In the genomic region with DNA sequence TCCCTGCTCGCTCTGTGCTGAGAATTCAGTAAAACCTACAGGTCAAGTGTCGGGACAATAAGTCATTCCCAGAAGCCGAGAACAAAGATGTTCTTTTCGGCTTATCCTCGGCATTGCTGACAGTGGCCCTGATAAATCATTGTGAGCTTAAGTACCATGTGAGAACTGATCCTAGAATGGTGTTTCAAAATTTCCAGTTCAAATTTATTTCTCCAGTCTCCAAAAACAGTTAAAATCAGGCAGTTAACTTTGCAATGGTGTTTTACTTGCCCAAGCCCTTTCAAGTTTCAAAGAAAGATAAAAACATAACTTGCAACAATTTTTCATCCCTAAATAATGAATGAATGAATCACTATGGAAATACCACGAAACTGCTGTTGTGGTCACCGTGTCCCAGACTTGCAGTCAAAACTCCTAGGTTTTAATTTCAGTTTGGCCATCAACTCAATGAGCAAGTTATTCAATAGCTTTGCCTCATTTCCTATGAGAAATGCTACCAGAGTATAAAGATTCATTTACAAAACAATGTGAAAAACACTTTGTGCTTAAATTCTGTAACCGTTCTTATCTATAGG, we compare ENCODE assay signal across 10 cellular contexts. TPM values are rescaled to one million over a fixed set of nuclear protein-coding genes. Genes with fewer than 3 reads are reported as not detected.
DNase-seq lines count a peak whose midpoint lies in the region; ATAC-seq and TF ChIP-seq lines count a peak whose summit lies in the region.
"Had no signal": no experiment of that assay in that cellular context is flagged by ENCODE, and none has a peak within 500 bp of the region (broad histone marks: within the 10 kb centered on the region; RNA-seq: fewer than 3 reads in every experiment).

No MANE protein-coding gene starts in this region.

- no peak overlapping the region for H3K9ac ChIP-seq in mammary epithelial cell (ENCODE audit: insufficient read depth, low read length)
- peak overlapping the region; percentile 38 for H3K9ac ChIP-seq in endocrine pancreas (ENCODE audit: control insufficient read depth, insufficient read depth, low read length)

- no peak for TF ChIP-seq POLR2A in breast epithelium (IDR thresholded peaks at IDR 0.05)
- TF ChIP-seq POLR2A in suprapubic skin (IDR thresholded peaks at IDR 0.05), result no peak

- H3K4me1 ChIP-seq in mammary epithelial cell (ENCODE audit: insufficient read depth, low read length), result peaks cover 29% of the 10 kb centered on the region
- H3K4me1 ChIP-seq in breast epithelium, result peaks cover 0 to 5% of the 10 kb centered on the region in 2 donors
- peaks cover 61% of the 10 kb centered on the region for H3K4me1 ChIP-seq in endocrine pancreas (ENCODE audit: control insufficient read depth, insufficient read depth, low read length)
- peaks cover 38% of the 10 kb centered on the region for H3K4me1 ChIP-seq in suprapubic skin

- BruUV-seq in mammary epithelial cell (replicated peaks; lab: Mats Ljungman, UMichigan), result no TSS peak

- H3K9me3 ChIP-seq in mammary epithelial cell (replicated peaks; ENCODE audit: insufficient read depth, low read length) (no peaks in the 10 kb centered on the region), breast epithelium (no peaks in the 10 kb centered on the region), endocrine pancreas (ENCODE audit: control insufficient read depth, low read length) (no peaks in the 10 kb centered on the region), suprapubic skin (no peaks in the 10 kb centered on the region)

- ATAC-seq in GM18858 (IDR thresholded peaks at IDR 0.05; ENCODE audit: unreplicated experiment), result no peak

- H3K27me3 ChIP-seq in mammary epithelial cell (ENCODE audit: insufficient read depth, low read length), result no peaks in the 10 kb centered on the region
- H3K27me3 ChIP-seq in breast epithelium, result no peaks in the 10 kb centered on the region
- no peaks in the 10 kb centered on the region for H3K27me3 ChIP-seq in endocrine pancreas (ENCODE audit: control insufficient read depth, insufficient read depth, low read length)
- H3K27me3 ChIP-seq in suprapubic skin, result no peaks in the 10 kb centered on the region

- peaks cover 92% of the 10 kb centered on the region for H3K79me2 ChIP-seq in mammary epithelial cell (ENCODE audit: insufficient read depth, low read length)

- intact Hi-C loops in mammary epithelial cell (cut with micrococcal nuclease) (no loop called here), breast epithelium (cut with DNase I; ENCODE audit: low total_unique reads) (no loop called here)

- in situ Hi-C loops in mammary epithelial cell (cut with MboI; ENCODE audit: low sequenced_read_pairs in 2 of 2), result no loop called here

- no peak overlapping the region for H3K4me3 ChIP-seq in mammary epithelial cell (replicated peaks in 1 of 3; ENCODE audit: insufficient read depth in 1 of 3, low read depth in 2 of 3, low read length in 3 of 3)
- H3K4me3 ChIP-seq in breast epithelium, result no peak overlapping the region
- H3K4me3 ChIP-seq in endocrine pancreas (ENCODE audit: control insufficient read depth, insufficient read depth, low read length), result peak overlapping the region; percentile 64
- H3K4me3 ChIP-seq in suprapubic skin, result no peak overlapping the region

- dilution Hi-C loops in mammary epithelial cell (cut with HindIII; ENCODE audit: low sequenced_read_pairs), result no loop called here

- CTCF ChIA-PET in mammary epithelial cell (lab: Charles Lee; ENCODE audit: low non-redundant PET), result no interaction called here

- DNase-seq in mammary epithelial cell (peak; percentile 59), breast epithelium (ENCODE audit: low spot score in 2 of 2) (no peak), stromal cell of bone marrow (ENCODE audit: low read depth) (peak; percentile 81), suprapubic skin (ENCODE audit: low spot score in 2 of 2) (no peak)
- DNase-seq: cortex of kidney; NCI-H1105 treated with DMSO at 0.1 percent for 48 hours; NK-92 treated with Interleukin-12 subunit alpha and Interleukin-12 subunit beta, amount 100 ng/mL, for 24 hours; T-helper 9 cell had no signal

- H3K36me3 ChIP-seq in mammary epithelial cell (ENCODE audit: insufficient read depth, low read length) (peaks cover 49% of the 10 kb centered on the region), breast epithelium (no peaks in the 10 kb centered on the region), endocrine pancreas (ENCODE audit: control insufficient read depth, insufficient read depth, low read length) (peaks cover 9% of the 10 kb centered on the region), suprapubic skin (peaks cover 49% of the 10 kb centered on the region)

- no peak overlapping the region for H2AFZ ChIP-seq in mammary epithelial cell (ENCODE audit: low read depth, low read length)

- 86% methylated on average over 8 of the region's 8 CpGs for WGBS in mammary epithelial cell (ENCODE audit: low coverage, missing lambda C conversion rate)
- WGBS in suprapubic skin, result 82% methylated on average over 8 of the region's 8 CpGs

- H3K4me2 ChIP-seq in mammary epithelial cell (ENCODE audit: insufficient read depth, low read depth, low read length), result peak overlapping the region; percentile 26

- H4K20me1 ChIP-seq in mammary epithelial cell (ENCODE audit: insufficient read depth, low read length), result peaks cover 5% of the 10 kb centered on the region

- no peak for TF ChIP-seq EP300 in suprapubic skin (IDR thresholded peaks at IDR 0.05)

- H3K27ac ChIP-seq in mammary epithelial cell (ENCODE audit: insufficient read depth, low read depth, low read length) (peak overlapping the region; percentile 11), breast epithelium (no peak overlapping the region), suprapubic skin (no peak overlapping the region)

- no peak for TF ChIP-seq CTCF in mammary epithelial cell (conservative IDR thresholded peaks at IDR 0.05 in 1 of 2, IDR thresholded peaks at IDR 0.05 in 1 of 2; ENCODE audit: extremely low read depth in 1 of 2, insufficient read depth in 1 of 2, low read depth in 1 of 2, low read length in 2 of 2)
- TF ChIP-seq CTCF in breast epithelium (IDR thresholded peaks at IDR 0.05), result no peak
- TF ChIP-seq CTCF in suprapubic skin (IDR thresholded peaks at IDR 0.05), result no peak

RNA-seq across cellular contexts. Expression of a gene that starts 4.3 kb away (rescaled TPM):
- total RNA-seq in mammary epithelial cell (10 to 100 TPM; 13.7 to 75.4 TPM), breast epithelium (10 to 100 TPM; 25.6 to 36.4 (median 31.4) TPM), suprapubic skin (10 to 100 TPM; 16.1 to 26.8 (median 19.5) TPM)
- polyA plus RNA-seq in mammary epithelial cell, result 39.1 TPM
- 9.7 TPM for polyA minus RNA-seq in mammary epithelial cell

RNA-seq across cellular contexts. Expression of a gene that starts 8.6 kb away (rescaled TPM):
- total RNA-seq in mammary epithelial cell, result not detected
- 0.01 TPM for polyA plus RNA-seq in mammary epithelial cell
- polyA minus RNA-seq in mammary epithelial cell, result not detected
- under 1 TPM in 1 of 3 donors, not detected in 2; 0.16 TPM for total RNA-seq in breast epithelium
- under 1 TPM in 1 of 4 donors, not detected in 3; 0.17 TPM for total RNA-seq in suprapubic skin

RNA-seq across cellular contexts. Expression of a gene that starts 14.8 kb away (rescaled TPM):
- total RNA-seq in mammary epithelial cell (100 to 1,000 TPM in 1 of 2 donors, 10 to 100 TPM in 1; 81.2 to 103 TPM), breast epithelium (10 to 100 TPM; 43.7 to 55.4 (median 52.4) TPM), suprapubic skin (10 to 100 TPM; 25.4 to 42.2 (median 32.8) TPM)
- 49.5 TPM for polyA plus RNA-seq in mammary epithelial cell
- 91.4 TPM for polyA minus RNA-seq in mammary epithelial cell

RNA-seq across cellular contexts. Expression of a gene that starts 20.8 kb away (rescaled TPM):
- total RNA-seq in mammary epithelial cell, result 100 to 1,000 TPM; 138 to 139 TPM
- polyA plus RNA-seq in mammary epithelial cell, result 156 TPM
- polyA minus RNA-seq in mammary epithelial cell, result 116 TPM
- 100 to 1,000 TPM; 135 to 238 (median 181) TPM for total RNA-seq in breast epithelium
- total RNA-seq in suprapubic skin, result 10 to 100 TPM; 25.6 to 38.7 (median 34.7) TPM

RNA-seq across cellular contexts. Expression of a gene that starts 46.8 kb away (rescaled TPM):
- total RNA-seq in mammary epithelial cell, result 10 to 100 TPM; 37.8 to 69.7 TPM
- polyA plus RNA-seq in mammary epithelial cell, result 84.9 TPM
- 143 TPM for polyA minus RNA-seq in mammary epithelial cell
- 10 to 100 TPM; 50.1 to 78.7 (median 77.7) TPM for total RNA-seq in breast epithelium
- total RNA-seq in suprapubic skin, result 10 to 100 TPM; 45.9 to 90.0 (median 63.4) TPM

Comparison
In these comparisons a context has a peak if more than half of its experiments do, and no peak if none do; other contexts are left out.
1. DNase-seq: peak in mammary epithelial cell (single experiment) and stromal cell of bone marrow (single experiment); none in breast epithelium (0 of 2) and suprapubic skin (0 of 2).